9 cellular contexts compared by ENCODE assay signal in the genomic region with DNA sequence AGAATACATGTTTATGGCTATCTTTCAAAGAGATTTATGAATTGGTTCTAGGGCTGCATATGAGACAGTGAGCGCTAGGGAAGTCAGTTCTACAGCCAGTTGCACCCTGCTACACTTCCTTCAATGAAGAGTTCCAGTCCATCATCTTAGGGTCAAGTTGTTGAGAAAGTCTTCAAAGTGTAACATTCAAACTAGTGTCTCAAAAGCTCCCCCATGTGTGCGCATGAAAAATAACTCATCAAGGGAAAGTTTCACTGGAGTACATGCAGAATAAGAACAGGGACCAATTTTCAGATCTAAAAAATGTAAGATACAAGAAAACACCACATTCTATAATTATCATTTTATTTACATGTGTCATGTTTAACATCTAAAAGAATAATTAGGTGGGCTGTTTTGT.
DNase-seq lines count a peak whose midpoint lies in the region; ATAC-seq and TF ChIP-seq lines count a peak whose summit lies in the region.
"Had no signal": no experiment of that assay in that cellular context is flagged by ENCODE, and none has a peak within 500 bp of the region (broad histone marks: within the 10 kb centered on the region; RNA-seq: fewer than 3 reads in every experiment).

No MANE protein-coding gene starts in this region.

- no peak overlapping the region for H2AK5ac ChIP-seq in IMR-90 (ENCODE audit: low read depth, low read length)

- dilution Hi-C loops in IMR-90 (cut with HindIII; ENCODE audit: low sequenced_read_pairs, unreplicated experiment), result no loop called here

- POLR2A ChIA-PET in IMR-90 (lab: Charles Lee; ENCODE audit: unreplicated experiment), result no interaction called here

- no peaks in the 10 kb centered on the region for H3K4me1 ChIP-seq in IMR-90 (ENCODE audit: control insufficient read depth, insufficient read depth, low read length)

- H3K18ac ChIP-seq in IMR-90 (ENCODE audit: low read depth, low read length), result no peak overlapping the region

- no peak overlapping the region for H4K5ac ChIP-seq in IMR-90 (ENCODE audit: low read depth, low read length)

- H3K4me2 ChIP-seq in IMR-90 (ENCODE audit: low read depth, low read length), result no peak overlapping the region

- no CpG with 5 or more reads among the region's 2 CpGs for whole genome bisulfite sequencing in IMR-90 (ENCODE audit: extremely low coverage in 2 of 2, insufficient read length in 1 of 2), 2 experiments

- ATAC-seq in IMR-90 (ENCODE audit: low read depth), result no peak
- ATAC-seq in HG03095 (IDR thresholded peaks at IDR 0.05; ENCODE audit: unreplicated experiment), result no peak
- no peak for ATAC-seq in HG03139 (IDR thresholded peaks at IDR 0.05; ENCODE audit: unreplicated experiment)

- no peak overlapping the region for H2AK9ac ChIP-seq in IMR-90 (replicated peaks; ENCODE audit: low read depth, low read length, poor library complexity)

- in situ Hi-C loops in IMR-90 (cut with MboI; ENCODE audit: low sequenced_read_pairs), result loop anchor here (25.0 kb wide), 1 partner anchor 570 kb away; no protein-coding TSS in a partner anchor

- TF ChIP-seq CTCF in GM12865 (IDR thresholded peaks at IDR 0.05; ENCODE audit: insufficient read depth, low read depth, low read length, missing control alignments) (peak; percentile 37), IMR-90 (conservative IDR thresholded peaks at IDR 0.05; ENCODE audit: low read depth, low read length) (peak; percentile 23; the same call in 1 of the 2 replicates)

- H3K9ac ChIP-seq in IMR-90 (ENCODE audit: low read depth, low read length), result no peak overlapping the region

- no peak overlapping the region for H2AFZ ChIP-seq in IMR-90 (replicated peaks; ENCODE audit: low read length, poor library complexity)

- no peak for TF ChIP-seq POLR2A in IMR-90 (IDR thresholded peaks at IDR 0.05; ENCODE audit: low read depth, low read length)

- CTCF ChIA-PET in IMR-90 (lab: Yijun Ruan, JAX), result interaction anchor here (1.5 kb wide), 1 partner anchor 10 kb away, joined by 4 read pairs; no protein-coding TSS in a partner anchor

- no peaks in the 10 kb centered on the region for H3K9me3 ChIP-seq in IMR-90 (ENCODE audit: control insufficient read depth, insufficient read depth, low read length)

- no peak overlapping the region for H2BK20ac ChIP-seq in IMR-90 (ENCODE audit: low read depth, low read length)

- H3K79me1 ChIP-seq in IMR-90 (ENCODE audit: low read depth in 1 of 2, low read length in 2 of 2), result no peaks in the 10 kb centered on the region

- no peak overlapping the region for H2BK5ac ChIP-seq in IMR-90 (ENCODE audit: low read depth, low read length, poor library complexity, severe bottlenecking)

- H3K56ac ChIP-seq in IMR-90 (ENCODE audit: extremely low read depth, insufficient read depth, low read length), result no peak overlapping the region

- H3K36me3 ChIP-seq in IMR-90 (ENCODE audit: control insufficient read depth, insufficient read depth, low read length), result no peaks in the 10 kb centered on the region

- intact Hi-C loops in IMR-90 (cut with micrococcal nuclease), result loop anchor here (1.0 kb wide), 1 partner anchor 572 kb away; no protein-coding TSS in a partner anchor

- no peak overlapping the region for H4K8ac ChIP-seq in IMR-90 (ENCODE audit: low read depth in 2 of 2, low read length in 2 of 2)

- no peak overlapping the region for H3K14ac ChIP-seq in IMR-90 (replicated peaks; ENCODE audit: low read depth, low read length)

- no peak overlapping the region for H3K4ac ChIP-seq in IMR-90 (ENCODE audit: low read depth, low read length)

- TF ChIP-seq RAD21 in IMR-90 (IDR thresholded peaks at IDR 0.05; ENCODE audit: low read length), result no peak; the same call in 1 of the 2 replicates

- H3K27ac ChIP-seq in IMR-90 (ENCODE audit: insufficient read depth, low read length), result no peak overlapping the region
- H3K27ac ChIP-seq: skin epidermis had no signal

- DNase-seq in GM12865 (ENCODE audit: low read depth) (peak; percentile 67), IMR-90 (peak; percentile 20), amniotic epithelial cell (ENCODE audit: low read depth) (peak; percentile 55), lung microvascular endothelial cell (ENCODE audit: low read depth in 2 of 2) (peak; percentile 16 to 49), islet precursor cell (no peak)
- DNase-seq in central memory CD4-positive, alpha-beta T cell, result no peak

- H3K4me3 ChIP-seq in GM12865 (ENCODE audit: low read depth, low read length), result no peak overlapping the region
- H3K4me3 ChIP-seq in IMR-90 (ENCODE audit: insufficient read depth, low read depth, low read length), result no peak overlapping the region
- H3K4me3 ChIP-seq: skin epidermis had no signal

- BruUV-seq in IMR-90 (replicated peaks; lab: Mats Ljungman, UMichigan), result no TSS peak

- H4K91ac ChIP-seq in IMR-90 (ENCODE audit: insufficient read depth, low read depth, low read length), result no peak overlapping the region

- H3K23ac ChIP-seq in IMR-90 (ENCODE audit: low read depth, low read length), result no peak overlapping the region

- H3K9me1 ChIP-seq in IMR-90 (ENCODE audit: insufficient read depth, low read length), result no peaks in the 10 kb centered on the region

- H3K27me3 ChIP-seq in IMR-90 (ENCODE audit: control insufficient read depth, insufficient read depth, low read length), result no peaks in the 10 kb centered on the region

- H2BK120ac ChIP-seq in IMR-90 (ENCODE audit: low read depth, low read length), result no peak overlapping the region

- H4K20me1 ChIP-seq in IMR-90 (ENCODE audit: insufficient read depth, low read length), result no peaks in the 10 kb centered on the region

- no peak overlapping the region for H2BK15ac ChIP-seq in IMR-90 (ENCODE audit: low read depth, low read length)

TF ChIP-seq in IMR-90, 13 proteins besides CTCF, POLR2A, EP300 and RAD21:
- TF ChIP-seq FOS (IDR thresholded peaks at IDR 0.05; ENCODE audit: low read depth, low read length), result no peak
- TF ChIP-seq CHD1 (IDR thresholded peaks at IDR 0.05; ENCODE audit: low read depth, low read length), result no peak
- no peak for TF ChIP-seq MAZ (IDR thresholded peaks at IDR 0.05; ENCODE audit: borderline replicate concordance, low read depth, low read length)
- TF ChIP-seq, protein P1, sequence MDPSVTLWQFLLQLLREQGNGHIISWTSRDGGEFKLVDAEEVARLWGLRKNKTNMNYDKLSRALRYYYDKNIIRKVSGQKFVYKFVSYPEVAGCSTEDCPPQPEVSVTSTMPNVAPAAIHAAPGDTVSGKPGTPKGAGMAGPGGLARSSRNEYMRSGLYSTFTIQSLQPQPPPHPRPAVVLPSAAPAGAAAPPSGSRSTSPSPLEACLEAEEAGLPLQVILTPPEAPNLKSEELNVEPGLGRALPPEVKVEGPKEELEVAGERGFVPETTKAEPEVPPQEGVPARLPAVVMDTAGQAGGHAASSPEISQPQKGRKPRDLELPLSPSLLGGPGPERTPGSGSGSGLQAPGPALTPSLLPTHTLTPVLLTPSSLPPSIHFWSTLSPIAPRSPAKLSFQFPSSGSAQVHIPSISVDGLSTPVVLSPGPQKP (IDR thresholded peaks at IDR 0.05; ENCODE audit: borderline replicate concordance, low read depth, low read length), result no peak
- TF ChIP-seq MXI1 (IDR thresholded peaks at IDR 0.05; ENCODE audit: borderline replicate concordance, low read depth, low read length), result no peak
- TF ChIP-seq RFX5 (IDR thresholded peaks at IDR 0.05; ENCODE audit: low read depth, low read length), result no peak
- TF ChIP-seq NFE2L2 (IDR thresholded peaks at IDR 0.05; ENCODE audit: low read depth, low read length), result no peak
- no peak for TF ChIP-seq SMC3 (IDR thresholded peaks at IDR 0.05; ENCODE audit: low read depth, low read length)
- no peak for TF ChIP-seq BHLHE40 (IDR thresholded peaks at IDR 0.05; ENCODE audit: low read depth, low read length)
- TF ChIP-seq RCOR1 (IDR thresholded peaks at IDR 0.05; ENCODE audit: insufficient replicate concordance, low read length), result no peak
- no peak for TF ChIP-seq CEBPB (IDR thresholded peaks at IDR 0.05; ENCODE audit: low read depth, low read length)
- no peak for TF ChIP-seq MAFK (IDR thresholded peaks at IDR 0.05; ENCODE audit: low read depth, low read length)
- TF ChIP-seq, protein P2, sequence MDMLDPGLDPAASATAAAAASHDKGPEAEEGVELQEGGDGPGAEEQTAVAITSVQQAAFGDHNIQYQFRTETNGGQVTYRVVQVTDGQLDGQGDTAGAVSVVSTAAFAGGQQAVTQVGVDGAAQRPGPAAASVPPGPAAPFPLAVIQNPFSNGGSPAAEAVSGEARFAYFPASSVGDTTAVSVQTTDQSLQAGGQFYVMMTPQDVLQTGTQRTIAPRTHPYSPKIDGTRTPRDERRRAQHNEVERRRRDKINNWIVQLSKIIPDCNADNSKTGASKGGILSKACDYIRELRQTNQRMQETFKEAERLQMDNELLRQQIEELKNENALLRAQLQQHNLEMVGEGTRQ (IDR thresholded peaks at IDR 0.05; ENCODE audit: low read depth, low read length), result no peak

Comparison
In these comparisons a context has a peak if more than half of its experiments do, and no peak if none do; other contexts are left out.
1. DNase-seq: peak in GM12865 (single experiment), IMR-90 (single experiment), amniotic epithelial cell (single experiment) and lung microvascular endothelial cell (2 of 2); none in islet precursor cell (single experiment) and central memory CD4-positive, alpha-beta T cell (single experiment).